In the genomic region with DNA sequence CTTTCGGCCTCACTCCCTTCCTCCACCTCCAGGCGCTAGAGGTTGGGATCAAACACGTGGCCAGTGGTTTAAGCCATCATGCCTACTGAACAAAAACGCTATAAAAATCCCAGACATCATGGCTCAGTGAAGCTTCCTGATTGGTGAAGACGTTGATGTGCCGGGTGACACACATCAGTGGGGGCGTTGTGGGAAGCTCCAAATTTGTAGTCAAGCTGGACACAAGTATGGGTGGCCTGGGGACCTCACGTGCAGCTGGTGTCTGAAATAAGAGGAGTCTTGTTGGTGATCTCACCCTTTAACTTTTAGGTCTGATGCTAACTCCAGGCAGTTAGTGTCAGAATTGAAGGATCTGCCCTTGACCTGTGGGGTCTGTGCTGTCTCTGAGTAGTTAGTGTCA, we compare ENCODE assay signal across 20 cellular contexts. TPM values are rescaled to one million over a fixed set of nuclear protein-coding genes. Genes with fewer than 3 reads are reported as not detected.
A peak's percentile ranks its signal among the peaks of the same experiment; 100 is the strongest.
DNase-seq lines count a peak whose midpoint lies in the region; TF ChIP-seq lines count a peak whose summit lies in the region.
"Had no signal": no experiment of that assay in that cellular context is flagged by ENCODE, and none has a peak within 500 bp of the region (broad histone marks: within the 10 kb centered on the region; RNA-seq: fewer than 3 reads in every experiment).

No MANE protein-coding gene starts in this region.

- H3K4me1 ChIP-seq in HUES6 (ENCODE audit: control insufficient read depth, insufficient read depth, low read length) (peaks cover 48% of the 10 kb centered on the region), iPS DF 6.9 (ENCODE audit: control insufficient read depth, insufficient read depth, low read length) (peaks cover 17% of the 10 kb centered on the region), neural progenitor cell (peaks cover 20% of the 10 kb centered on the region)
- H3K4me1 ChIP-seq: A549 had no signal

- H3K36me3 ChIP-seq in HUES6 (ENCODE audit: control insufficient read depth, insufficient read depth, low read length): peaks cover 70% of the 10 kb centered on the region
- peaks cover 86% of the 10 kb centered on the region for H3K36me3 ChIP-seq in WERI-Rb-1
- H3K36me3 ChIP-seq in iPS DF 6.9 (ENCODE audit: control insufficient read depth, insufficient read depth, low read length): peaks cover 9% of the 10 kb centered on the region
- no peaks in the 10 kb centered on the region for H3K36me3 ChIP-seq in neural progenitor cell

- WGBS in iPS DF 6.9 (ENCODE audit: insufficient coverage, insufficient read length): no CpG with 5 or more reads among the region's 8 CpGs

- H3K4me3 Mint-ChIP-seq in neural progenitor cell: no peak overlapping the region
- H3K4me3 Mint-ChIP-seq: B cell had no signal

- H3K27me3 Mint-ChIP-seq in neural progenitor cell (ENCODE audit: insufficient read depth, low read depth): peaks cover 5% of the 10 kb centered on the region
- H3K27me3 Mint-ChIP-seq: B cell had no signal

- H3F3A ChIP-seq in neural progenitor cell (ENCODE audit: low read depth): peaks cover 42% of the 10 kb centered on the region

- peaks cover 30% of the 10 kb centered on the region for H4K20me1 ChIP-seq in neural progenitor cell (ENCODE audit: low read depth)

- H3K36me3 Mint-ChIP-seq in neural progenitor cell: peaks cover 27% of the 10 kb centered on the region

- H3K4me2 ChIP-seq in neural progenitor cell: peak overlapping the region; percentile 14
- H3K4me2 ChIP-seq: A549, KMS-11 had no signal

- TF ChIP-seq CTCF in WERI-Rb-1 (IDR thresholded peaks at IDR 0.05; ENCODE audit: low read depth, low read length): no peak
- no peak for TF ChIP-seq CTCF in neural progenitor cell (IDR thresholded peaks at IDR 0.05)

- H3K9ac ChIP-seq in HUES6 (ENCODE audit: low read length) (no peak overlapping the region), neural progenitor cell (no peak overlapping the region)
- H3K9ac ChIP-seq: KMS-11 had no signal

- H3K4me1 Mint-ChIP-seq in neural progenitor cell: peaks cover 19% of the 10 kb centered on the region

- DNase-seq in WERI-Rb-1: no peak
- DNase-seq in iPS DF 6.9 (ENCODE audit: low read depth, low spot score): no peak
- DNase-seq in neural progenitor cell (ENCODE audit: low spot score): no peak
- no peak for DNase-seq in activated CD4-positive, alpha-beta T cell treated with anti-CD3 and anti-CD28 coated beads, Interleukin-2, amount 50 U/mL, for 48 hours
- no peak for DNase-seq in substantia nigra (lab: John Stamatoyannopoulos, UW)
- DNase-seq in stimulated activated CD4-positive, alpha-beta T cell treated with anti-CD3 and anti-CD28 coated beads, Interleukin-4, amount 100 ng/mL, for 24 hours: no peak
- DNase-seq: EL, GF-D8, IMR-90, NCI-H1092 treated with DMSO at 0.1 percent for 48 hours, NCI-H1436 treated with DMSO at 0.1 percent for 48 hours, NCI-H2029, NCI-H526, PC-3, Right ventricle myocardium superior had no signal

- H3K27me3 ChIP-seq in HUES6 (ENCODE audit: control insufficient read depth, insufficient read depth, low read length) (no peaks in the 10 kb centered on the region), WERI-Rb-1 (ENCODE audit: insufficient read depth, low read depth, severe bottlenecking) (no peaks in the 10 kb centered on the region), iPS DF 6.9 (ENCODE audit: control insufficient read depth, insufficient read depth, low read length) (no peaks in the 10 kb centered on the region), neural progenitor cell (no peaks in the 10 kb centered on the region)

- H3K27ac ChIP-seq in HUES6 (ENCODE audit: low read depth, low read length) (peak overlapping the region; percentile 66), WERI-Rb-1 (peak overlapping the region; percentile 71), iPS DF 6.9 (ENCODE audit: low read length) (peak overlapping the region; percentile 80), neural progenitor cell (no peak overlapping the region), substantia nigra (ENCODE audit: low read depth, low read length, poor library complexity, severe bottlenecking) (no peak overlapping the region)
- H3K27ac ChIP-seq: A549, KMS-11 had no signal

- H2AFZ ChIP-seq in neural progenitor cell (replicated peaks): no peak overlapping the region

- H3K4me3 ChIP-seq in HUES6 (ENCODE audit: low read depth, low read length): no peak overlapping the region
- H3K4me3 ChIP-seq in WERI-Rb-1 (ENCODE audit: low read depth, low read length): no peak overlapping the region
- no peak overlapping the region for H3K4me3 ChIP-seq in iPS DF 6.9 (ENCODE audit: low read length)
- no peak overlapping the region for H3K4me3 ChIP-seq in neural progenitor cell
- H3K4me3 ChIP-seq: A549 had no signal

- H3K9me3 ChIP-seq in HUES6 (ENCODE audit: control insufficient read depth, insufficient read depth, low read depth, low read length) (no peaks in the 10 kb centered on the region), WERI-Rb-1 (ENCODE audit: severe bottlenecking) (no peaks in the 10 kb centered on the region), iPS DF 6.9 (ENCODE audit: control insufficient read depth, insufficient read depth, low read length) (no peaks in the 10 kb centered on the region), neural progenitor cell (ENCODE audit: low read depth) (no peaks in the 10 kb centered on the region)
- H3K9me3 ChIP-seq: A549 had no signal

- H3K9me3 Mint-ChIP-seq in neural progenitor cell: no peaks in the 10 kb centered on the region

- H3K79me2 ChIP-seq in neural progenitor cell (ENCODE audit: low read depth): peaks cover 8% of the 10 kb centered on the region

- H3K27ac Mint-ChIP-seq in neural progenitor cell: no peak overlapping the region
- H3K27ac Mint-ChIP-seq: B cell had no signal

RNA-seq across cellular contexts. Expression of a gene that starts 6.7 kb away (rescaled TPM):
- 44.0 and 52.0 TPM in 2 replicates for total RNA-seq in neural progenitor cell (ENCODE audit: low replicate concordance)

RNA-seq across cellular contexts. Expression of a gene that starts 20.1 kb away (rescaled TPM):
- total RNA-seq in neural progenitor cell (ENCODE audit: low replicate concordance): 0.59 and 3.7 TPM in 2 replicates
- total RNA-seq: IMR-90, SK-MEL-5 had no signal

Comparison
In these comparisons a context has a peak if more than half of its experiments do, and no peak if none do; other contexts are left out.
1. H3K27ac ChIP-seq: peak in HUES6 (single experiment), WERI-Rb-1 (single experiment) and iPS DF 6.9 (single experiment); none in neural progenitor cell (single experiment) and substantia nigra (single experiment).